In genomic region chr2:201733544-201733943, GRCh38 we compare ENCODE assay signal across 14 cellular contexts. TPM values are rescaled to one million over a fixed set of nuclear protein-coding genes. Genes with fewer than 3 reads are reported as not detected.
"Had no signal": no experiment of that assay in that cellular context is flagged by ENCODE, and none has a peak within 500 bp of the region (broad histone marks: within the 10 kb centered on the region; RNA-seq: fewer than 3 reads in every experiment).

No MANE protein-coding gene starts in this region.

- ATAC-seq: gastrocnemius medialis, right cardiac atrium, T-helper 17 cell had no signal

- DNase-seq: activated B cell treated with CpG ODN at 0.5 μM for 24 hours; activated CD4-positive, alpha-beta T cell treated with anti-CD3 and anti-CD28 coated beads, Interleukin-2, amount 50 U/mL, for 1 hour; activated effector memory CD4-positive, alpha-beta T cell treated with Interleukin-2 at 50 U/mL for 16 hours; activated T-cell treated with anti-CD3 and anti-CD28 coated beads, Interleukin-2, amount 50 U/mL, for 1 hour; amygdala; brain microvascular endothelial cell; gastrocnemius medialis; kidney; naive B cell; right cardiac atrium; T-helper 17 cell; thyroid gland had no signal

- H3K27ac ChIP-seq: brain microvascular endothelial cell, gastrocnemius medialis, thyroid gland, vagina had no signal

- H3K4me3 ChIP-seq: gastrocnemius medialis, smooth muscle cell, thyroid gland, vagina had no signal

RNA-seq across cellular contexts. Expression of gene MPP4, which starts 35.1 kb away (rescaled TPM):
- total RNA-seq: activated B cell treated with CpG ODN at 0.5 μM for 24 hours, thyroid gland had no signal
- polyA plus RNA-seq: right cardiac atrium, smooth muscle cell had no signal
